ENCODE assay signal across 8 cellular contexts in the genomic region with DNA sequence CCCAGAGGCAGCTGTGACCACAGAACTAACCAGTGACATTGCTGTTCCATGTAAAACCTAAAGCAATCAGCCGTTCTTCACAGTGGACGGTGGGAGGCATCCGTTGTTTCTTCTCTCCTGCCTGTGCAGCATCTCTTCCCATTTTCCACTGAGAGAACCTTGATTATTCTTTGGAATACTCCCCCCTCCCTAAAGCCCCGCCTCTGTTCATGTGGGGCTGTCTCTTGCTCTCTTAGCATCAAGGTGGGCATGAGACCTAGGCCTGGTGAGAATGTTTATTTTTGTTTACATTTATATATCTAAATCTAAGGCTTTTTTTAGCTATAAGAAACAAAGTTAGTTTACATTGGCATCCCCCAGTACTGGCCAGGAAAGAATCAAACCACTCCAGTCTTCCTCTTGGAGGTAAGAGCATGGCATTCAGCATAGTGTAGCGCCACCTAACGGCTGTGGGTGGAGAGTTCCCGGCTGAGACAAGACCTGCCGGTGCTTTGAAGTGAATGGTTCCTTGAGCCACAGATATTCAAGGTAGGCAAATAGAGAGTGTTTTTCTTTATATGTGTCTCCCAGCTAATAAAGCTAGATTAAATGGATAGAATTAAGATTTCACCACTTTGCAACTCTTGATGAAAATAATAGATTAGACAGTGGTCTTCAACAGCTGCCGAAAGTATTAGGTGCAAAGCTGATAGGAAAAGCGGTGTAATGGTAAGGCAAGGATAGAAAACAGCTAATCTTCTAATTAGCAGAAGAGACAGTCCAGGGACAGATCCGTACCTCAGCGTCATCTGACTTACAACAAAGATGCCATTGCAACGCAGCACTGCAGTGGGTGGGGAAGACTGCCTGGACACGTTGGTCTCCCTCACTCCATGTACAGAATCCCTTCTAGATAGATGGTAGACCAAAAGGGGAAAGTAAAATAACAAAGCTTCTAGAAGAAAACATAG.
DNase-seq lines count a peak whose midpoint lies in the region; ATAC-seq and TF ChIP-seq lines count a peak whose summit lies in the region.

No MANE protein-coding gene starts in this region.

- no peak overlapping the region for H3K4me3 Mint-ChIP-seq in HFFc6

- DNase-seq in HFFc6 (peak; percentile 60), NCI-H69 (lab: John Stamatoyannopoulos, UW) (peak; percentile 90), astrocyte of the cerebellum (ENCODE audit: low read depth) (peak; percentile 74), hypothalamus (lab: John Stamatoyannopoulos, UW) (peak in 37 of 51 donors; percentile 3 to 74 (median 38)), smooth muscle cell (lab: John Stamatoyannopoulos, UW; ENCODE audit: unreplicated experiment) (peak; percentile 5)

- H3K79me2 ChIP-seq in DOHH2 (ENCODE audit: control insufficient read depth, low read length) (no peaks in the 10 kb centered on the region), smooth muscle cell (ENCODE audit: low read depth) (no peaks in the 10 kb centered on the region)

- H3F3A ChIP-seq in DOHH2 (ENCODE audit: control insufficient read depth, insufficient read depth) (no peaks in the 10 kb centered on the region), smooth muscle cell (ENCODE audit: low read depth) (peaks cover 3% of the 10 kb centered on the region)

- TF ChIP-seq CTCF in DOHH2 (IDR thresholded peaks at IDR 0.05; ENCODE audit: low read depth, low read length, poor library complexity, severe bottlenecking), result peak; percentile 80
- TF ChIP-seq CTCF in HFFc6 (IDR thresholded peaks at IDR 0.05), result peak; percentile 96
- TF ChIP-seq CTCF in astrocyte of the cerebellum (IDR thresholded peaks at IDR 0.05; ENCODE audit: low read depth, low read length, missing control alignments), result peak; percentile 87
- peak; percentile 80 for TF ChIP-seq CTCF in smooth muscle cell (IDR thresholded peaks at IDR 0.05; ENCODE audit: borderline replicate concordance, insufficient read depth, poor library complexity, severe bottlenecking)

- no peaks in the 10 kb centered on the region for H3K9me3 Mint-ChIP-seq in HFFc6

- in situ Hi-C loops in astrocyte of the cerebellum (cut with HindIII; ENCODE audit: low sequenced_read_pairs), result no loop called here

- H3K4me3 ChIP-seq in DOHH2 (ENCODE audit: low read length), result no peak overlapping the region
- no peak overlapping the region for H3K4me3 ChIP-seq in astrocyte of the cerebellum (ENCODE audit: low read depth, low read length)
- no peak overlapping the region for H3K4me3 ChIP-seq in smooth muscle cell

- ATAC-seq in HG03565 (IDR thresholded peaks at IDR 0.05; ENCODE audit: unreplicated experiment) (no peak), HG02678 (IDR thresholded peaks at IDR 0.05; ENCODE audit: unreplicated experiment) (no peak)

- no peak overlapping the region for H2AFZ ChIP-seq in smooth muscle cell (ENCODE audit: low read depth)

- H3K4me1 ChIP-seq in DOHH2 (ENCODE audit: control insufficient read depth, low read length), result no peaks in the 10 kb centered on the region
- no peaks in the 10 kb centered on the region for H3K4me1 ChIP-seq in smooth muscle cell (ENCODE audit: low read depth)

- H3K27me3 ChIP-seq in DOHH2 (ENCODE audit: control insufficient read depth, low read length) (no peaks in the 10 kb centered on the region), smooth muscle cell (ENCODE audit: low read depth) (no peaks in the 10 kb centered on the region)

- 62% methylated on average over 14 of the region's 14 CpGs for WGBS in smooth muscle cell (ENCODE audit: low lambda C conversion rate)

- H3K9me3 ChIP-seq in DOHH2 (ENCODE audit: control insufficient read depth, insufficient read depth, low read length) (no peaks in the 10 kb centered on the region), smooth muscle cell (replicated peaks; ENCODE audit: low read depth) (no peaks in the 10 kb centered on the region)

- H3K4me1 Mint-ChIP-seq in HFFc6 (ENCODE audit: low read depth), result peaks cover 6% of the 10 kb centered on the region; the same call in 1 of the 2 replicates

- H3K27me3 Mint-ChIP-seq in HFFc6 (ENCODE audit: insufficient read depth), result peaks cover 1% of the 10 kb centered on the region; the same call in 1 of the 2 replicates

- H3K4me2 ChIP-seq in DOHH2 (ENCODE audit: low read length) (no peak overlapping the region), smooth muscle cell (no peak overlapping the region)

- H4K20me1 ChIP-seq in DOHH2 (ENCODE audit: control insufficient read depth, insufficient read depth, low read depth, low read length) (no peaks in the 10 kb centered on the region), smooth muscle cell (ENCODE audit: low read depth) (no peaks in the 10 kb centered on the region)

- H3K36me3 Mint-ChIP-seq in HFFc6 (ENCODE audit: low read depth), result peaks cover 17% of the 10 kb centered on the region

- H3K9me2 ChIP-seq in DOHH2 (replicated peaks; ENCODE audit: control insufficient read depth, low read length), result no peaks in the 10 kb centered on the region

- no peaks in the 10 kb centered on the region for H3K36me3 ChIP-seq in DOHH2 (ENCODE audit: control insufficient read depth, low read length)
- peaks cover 16% of the 10 kb centered on the region for H3K36me3 ChIP-seq in smooth muscle cell (ENCODE audit: low read depth)

- no peak overlapping the region for H3K27ac Mint-ChIP-seq in HFFc6

- H3K27ac ChIP-seq in DOHH2 (ENCODE audit: low read depth, low read length) (no peak overlapping the region), smooth muscle cell (ENCODE audit: low read depth) (no peak overlapping the region)

- no peak overlapping the region for H3K9ac ChIP-seq in smooth muscle cell (ENCODE audit: low read depth)

Comparison
In these comparisons a context has a peak if more than half of its experiments do, and no peak if none do; other contexts are left out.
1. DNase-seq: peak in every context shown above with its lines; median percentile 90 in NCI-H69; 74 in astrocyte of the cerebellum; 60 in HFFc6; 38 in hypothalamus; 5 in smooth muscle cell.